ENCODE assay signal across 8 cellular contexts in genomic region chr11:61158691-61159381, GRCh38. TPM values are rescaled to one million over a fixed set of nuclear protein-coding genes. Genes with fewer than 3 reads are reported as not detected.
DNase-seq lines count a peak whose midpoint lies in the region; ATAC-seq and TF ChIP-seq lines count a peak whose summit lies in the region.

No MANE protein-coding gene starts in this region.

- ATAC-seq in naive thymus-derived CD8-positive, alpha-beta T cell = no peak
- ATAC-seq in GM18511 (IDR thresholded peaks at IDR 0.05; ENCODE audit: unreplicated experiment) = no peak
- ATAC-seq in GM21529 (IDR thresholded peaks at IDR 0.05; ENCODE audit: unreplicated experiment) = no peak

- no peaks in the 10 kb centered on the region for H3K27me3 ChIP-seq in KMS-11 (ENCODE audit: insufficient read depth, low read depth)
- no peaks in the 10 kb centered on the region for H3K27me3 ChIP-seq in A673 (replicated peaks; ENCODE audit: insufficient read depth, low read depth, low read length, poor library complexity)

- H3K4me1 ChIP-seq in KMS-11 (ENCODE audit: low read depth, poor library complexity, severe bottlenecking) (peaks cover 40% of the 10 kb centered on the region), A673 (ENCODE audit: insufficient read depth, low read length, poor library complexity, severe bottlenecking) (no peaks in the 10 kb centered on the region)

- peaks cover 38% of the 10 kb centered on the region for H3K4me1 Mint-ChIP-seq in chondrocyte (ENCODE audit: low read depth)
- peaks cover 31 to 47% (median 42%) of the 10 kb centered on the region in 4 donors for H3K4me1 Mint-ChIP-seq in naive thymus-derived CD8-positive, alpha-beta T cell

- no peak for TF ChIP-seq CTCF in AG09309 (IDR thresholded peaks at IDR 0.05; ENCODE audit: control insufficient read depth, insufficient read depth, low read depth, low read length, missing control alignments)
- TF ChIP-seq CTCF in KMS-11 (conservative IDR thresholded peaks at IDR 0.05; ENCODE audit: low read depth, low read length) = no peak
- no peak for TF ChIP-seq CTCF in chondrocyte (IDR thresholded peaks at IDR 0.05)
- TF ChIP-seq CTCF in A673 (conservative IDR thresholded peaks at IDR 0.05; ENCODE audit: low read depth, low read length) = no peak

- POLR2A ChIA-PET in naive thymus-derived CD8-positive, alpha-beta T cell (lab: Charles Lee) = interaction anchor here (0.7 to 1.7 kb wide), 3 partner anchors 11 to 366 kb away, joined by 4 to 7 read pairs (median 6); no protein-coding TSS in a partner anchor
- POLR2A ChIA-PET in A673 (lab: Charles Lee; ENCODE audit: low non-redundant PET) = no interaction called here

- H2AFZ ChIP-seq in KMS-11 (ENCODE audit: low read depth) = no peak overlapping the region

- H3K79me2 ChIP-seq in KMS-11 (ENCODE audit: insufficient read depth, low read depth) = no peaks in the 10 kb centered on the region

- H3K4me3 ChIP-seq in AG09309 (ENCODE audit: control insufficient read depth, low read depth, low read length) = no peak overlapping the region
- H3K4me3 ChIP-seq in KMS-11 (IDR thresholded peaks at IDR 0.05; ENCODE audit: insufficient read depth, low read depth, low read length) = no peak overlapping the region
- H3K4me3 ChIP-seq in A673 (ENCODE audit: low read depth, low read length, poor library complexity, severe bottlenecking) = no peak overlapping the region

- peak; percentile 43 for DNase-seq in AG09309 (ENCODE audit: low read depth)
- DNase-seq in chondrocyte (ENCODE audit: low spot score) = no peak
- no peak for DNase-seq in naive thymus-derived CD8-positive, alpha-beta T cell
- DNase-seq in A673 (ENCODE audit: low spot score) = no peak
- no peak for DNase-seq in iPS-NIHi11 (ENCODE audit: low spot score)

- H3K4me3 Mint-ChIP-seq in chondrocyte (ENCODE audit: unreplicated experiment) = no peak overlapping the region
- peak overlapping the region in 4 of 10 donors; percentile 7 to 40 (median 28) for H3K4me3 Mint-ChIP-seq in naive thymus-derived CD8-positive, alpha-beta T cell

- H3K27me3 Mint-ChIP-seq in chondrocyte (ENCODE audit: low read depth) = no peaks in the 10 kb centered on the region
- H3K27me3 Mint-ChIP-seq in naive thymus-derived CD8-positive, alpha-beta T cell = no peaks in the 10 kb centered on the region

- H3K27ac ChIP-seq in KMS-11 (peak overlapping the region; percentile 25; the same call in 1 of the 2 replicates), A673 (ENCODE audit: low read depth, low read length, poor library complexity, severe bottlenecking) (no peak overlapping the region)

- CTCF ChIA-PET in A673 (lab: Charles Lee) = no interaction called here

- no peaks in the 10 kb centered on the region for H4K20me1 ChIP-seq in KMS-11 (ENCODE audit: insufficient read depth)

- no TSS peak for BruUV-seq in A673 (replicated peaks; lab: Mats Ljungman, UMichigan)

- intact Hi-C loops in A673 (cut with micrococcal nuclease; ENCODE audit: unreplicated experiment) = no loop called here

- peak overlapping the region; percentile 10 for H3K27ac Mint-ChIP-seq in chondrocyte (ENCODE audit: unreplicated experiment)
- peak overlapping the region in 9 of 10 donors; percentile 42 to 80 (median 58) for H3K27ac Mint-ChIP-seq in naive thymus-derived CD8-positive, alpha-beta T cell

- peaks cover 24% of the 10 kb centered on the region for H3K9me3 ChIP-seq in A673 (ENCODE audit: low read depth, low read length, poor library complexity, severe bottlenecking)

- peak overlapping the region; percentile 26; the same call in 1 of the 2 replicates for H3K4me2 ChIP-seq in KMS-11

- H3K9ac ChIP-seq in KMS-11 = no peak overlapping the region

- H3K36me3 ChIP-seq in KMS-11 (ENCODE audit: insufficient read depth) (no peaks in the 10 kb centered on the region), A673 (ENCODE audit: insufficient read depth, low read length, poor library complexity, severe bottlenecking) (peaks cover 10% of the 10 kb centered on the region)

- peaks cover 12% of the 10 kb centered on the region for H3K36me3 Mint-ChIP-seq in chondrocyte (ENCODE audit: low read depth)
- H3K36me3 Mint-ChIP-seq in naive thymus-derived CD8-positive, alpha-beta T cell = peaks cover 17 to 24% (median 20%) of the 10 kb centered on the region in 3 donors

- H3K9me3 Mint-ChIP-seq in chondrocyte (ENCODE audit: low read depth) = peaks cover 22% of the 10 kb centered on the region
- peaks cover 0 to 21% (median 16%) of the 10 kb centered on the region in 9 donors for H3K9me3 Mint-ChIP-seq in naive thymus-derived CD8-positive, alpha-beta T cell

RNA-seq across cellular contexts. Expression of gene VPS37C, which starts 2.4 kb away (rescaled TPM):
- total RNA-seq in chondrocyte (15.3 to 20.5 TPM (median 19.6 TPM) in 3 replicates), A673 (2021) (29.7 and 32.7 TPM in 2 replicates)
- total RNA-seq in naive thymus-derived CD8-positive, alpha-beta T cell = 1 to 10 TPM; 5.4 to 6.3 TPM
- polyA plus RNA-seq in naive thymus-derived CD8-positive, alpha-beta T cell = 1 to 10 TPM in 1 of 3 donors, under 1 TPM in 2; 0.62 to 1.3 (median 0.86) TPM

RNA-seq across cellular contexts. Expression of gene PGA3, which starts 44.5 kb away (rescaled TPM):
- total RNA-seq in chondrocyte = not detected in 3 replicates
- not detected for total RNA-seq in naive thymus-derived CD8-positive, alpha-beta T cell
- not detected for polyA plus RNA-seq in naive thymus-derived CD8-positive, alpha-beta T cell
- total RNA-seq in A673 (2021) = not detected in 2 replicates

RNA-seq across cellular contexts. Expression of gene CD5, which starts 56.5 kb away (rescaled TPM):
- not detected in 3 replicates for total RNA-seq in chondrocyte
- total RNA-seq in naive thymus-derived CD8-positive, alpha-beta T cell = 100 to 1,000 TPM; 165 to 174 TPM
- polyA plus RNA-seq in naive thymus-derived CD8-positive, alpha-beta T cell = 100 to 1,000 TPM; 136 to 227 (median 192) TPM
- not detected in 2 replicates for total RNA-seq in A673 (2021)

Comparison
In these comparisons a context has a peak if more than half of its experiments do, and no peak if none do; other contexts are left out.
1. RNA of gene CD5, which starts 56.5 kb away (total RNA-seq): 165 to 174 TPM in naive thymus-derived CD8-positive, alpha-beta T cell; not detected in chondrocyte and not detected in A673; every median in the first group is over 100 times any median in the second.